In the genomic region with DNA sequence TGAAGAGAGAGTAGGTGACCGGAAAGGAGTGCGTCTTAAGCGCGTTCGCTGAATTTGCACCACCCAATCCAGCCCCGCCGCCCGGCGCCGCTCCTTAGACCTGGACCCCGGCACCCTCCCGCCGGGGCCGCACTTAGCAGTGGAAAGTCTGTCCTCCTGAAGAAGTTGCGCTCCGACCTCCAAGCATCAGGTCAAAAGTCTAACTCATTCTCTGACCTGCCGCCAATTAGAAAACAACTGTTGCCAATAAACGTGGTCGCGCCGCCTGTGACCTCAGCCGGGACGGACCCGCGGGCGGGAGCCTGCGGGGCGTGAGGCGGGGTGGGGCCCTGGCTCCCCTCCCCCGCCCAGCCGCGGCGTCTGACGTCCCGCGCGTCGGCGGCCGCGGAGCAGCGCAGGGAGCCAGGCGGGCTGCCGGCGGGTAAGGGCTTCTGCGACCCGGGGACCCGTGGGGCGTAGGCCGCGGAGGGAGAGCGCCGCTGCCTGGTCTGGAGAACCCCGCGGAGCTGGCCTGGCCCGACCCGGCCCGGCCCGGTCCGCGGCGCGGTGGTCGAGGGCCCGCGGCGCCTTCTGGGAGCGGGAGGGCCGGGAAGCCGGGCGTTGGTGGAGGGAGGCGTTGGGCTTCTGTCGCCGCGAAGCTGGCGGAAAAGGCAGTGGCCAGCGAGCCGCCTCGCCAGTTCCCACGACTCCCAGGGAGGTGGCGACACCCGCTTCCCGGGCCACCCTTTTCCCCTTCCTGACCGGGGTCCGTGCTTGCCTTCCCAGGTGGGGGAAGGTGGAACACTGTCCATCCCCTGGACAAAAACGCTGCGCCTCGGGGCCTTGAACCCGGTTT, we compare ENCODE assay signal across 8 cellular contexts. TPM values are rescaled to one million over a fixed set of nuclear protein-coding genes. Genes with fewer than 3 reads are reported as not detected.
DNase-seq lines count a peak whose midpoint lies in the region; ATAC-seq and TF ChIP-seq lines count a peak whose summit lies in the region.

A gene with protein sequence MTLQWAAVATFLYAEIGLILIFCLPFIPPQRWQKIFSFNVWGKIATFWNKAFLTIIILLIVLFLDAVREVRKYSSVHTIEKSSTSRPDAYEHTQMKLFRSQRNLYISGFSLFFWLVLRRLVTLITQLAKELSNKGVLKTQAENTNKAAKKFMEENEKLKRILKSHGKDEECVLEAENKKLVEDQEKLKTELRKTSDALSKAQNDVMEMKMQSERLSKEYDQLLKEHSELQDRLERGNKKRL (plus strand): TSS at position 366 of the 835 bp plus-strand sequence. CDS start 527 bp downstream, outside the sequence.

- no peaks in the 10 kb centered on the region for H3K36me3 Mint-ChIP-seq in neural crest cell (ENCODE audit: low read depth)

- peak; percentile 88 for ATAC-seq in GM21576 (IDR thresholded peaks at IDR 0.05; ENCODE audit: unreplicated experiment)

- H3K4me1 ChIP-seq in subcutaneous abdominal adipose tissue (ENCODE audit: control insufficient read depth in 5 of 5, insufficient read depth in 5 of 5, low read length in 5 of 5) = peaks cover 3 to 27% (median 24%) of the 10 kb centered on the region in 5 donors

- no peaks in the 10 kb centered on the region for H3K9me3 Mint-ChIP-seq in neural crest cell

- no peaks in the 10 kb centered on the region for H3K9me3 ChIP-seq in subcutaneous abdominal adipose tissue (ENCODE audit: control insufficient read depth in 5 of 5, low read length in 5 of 5)

- no peak for TF ChIP-seq CTCF in foreskin fibroblast (IDR thresholded peaks at IDR 0.05; ENCODE audit: low read depth, low read length)
- TF ChIP-seq CTCF in neural crest cell (conservative IDR thresholded peaks at IDR 0.05) = peak; percentile 46

- no peaks in the 10 kb centered on the region for H3K27me3 ChIP-seq in subcutaneous abdominal adipose tissue (ENCODE audit: control insufficient read depth in 5 of 5, insufficient read depth in 4 of 5, low read length in 5 of 5)

- H3K9ac ChIP-seq in subcutaneous abdominal adipose tissue (ENCODE audit: low read length in 5 of 5) = peak within 1 kb of the TSS; percentile 91 to 97 (median 92)

- H3K4me1 Mint-ChIP-seq in neural crest cell = peaks cover 19% of the 10 kb centered on the region

- H3K27ac Mint-ChIP-seq in neural crest cell (ENCODE audit: unreplicated experiment) = peak within 1 kb of the TSS; percentile 97

- peak within 1 kb of the TSS; percentile 92 for H3K27ac ChIP-seq in subcutaneous abdominal adipose tissue (ENCODE audit: low read depth, low read length)

- peaks cover 4 to 12% (median 7%) of the 10 kb centered on the region in 5 donors for H3K36me3 ChIP-seq in subcutaneous abdominal adipose tissue (ENCODE audit: control insufficient read depth in 5 of 5, insufficient read depth in 5 of 5, low read length in 5 of 5)

- DNase-seq in EH (ENCODE audit: low read depth) = peak; percentile 79
- DNase-seq in Jurkat, Clone E6-1 (ENCODE audit: low read depth, low spot score) = peak; percentile 39
- peak; percentile 64 to 73 for DNase-seq in SHP77 (lab: John Stamatoyannopoulos, UW)
- DNase-seq in activated gamma-delta T cell treated with Interleukin-2 at 50 U/mL for 16 hours = peak; percentile 46
- DNase-seq in foreskin fibroblast = peak; percentile 64 to 86
- DNase-seq in neural crest cell (ENCODE audit: low read depth, low spot score) = peak; percentile 71

- no peaks in the 10 kb centered on the region for H3K27me3 Mint-ChIP-seq in neural crest cell (ENCODE audit: low read depth)

- H3K4me3 ChIP-seq in Jurkat, Clone E6-1 (ENCODE audit: low read length) = peak within 1 kb of the TSS; percentile 80
- H3K4me3 ChIP-seq in foreskin fibroblast (ENCODE audit: low read depth in 1 of 2, low read length in 2 of 2) = peak within 1 kb of the TSS; percentile 90 to 93
- peak within 1 kb of the TSS; percentile 88 to 94 (median 89) for H3K4me3 ChIP-seq in subcutaneous abdominal adipose tissue (ENCODE audit: low read depth in 1 of 5, low read length in 5 of 5)

- peak within 1 kb of the TSS; percentile 96 for H3K4me3 Mint-ChIP-seq in neural crest cell

RNA-seq across cellular contexts. Expression of the gene that starts here (rescaled TPM):
- 38.9 TPM for polyA plus RNA-seq in Jurkat, Clone E6-1 (2012; ENCODE audit: insufficient read depth, insufficient read length)
- 32.5 and 34.2 TPM in 2 replicates for total RNA-seq in neural crest cell

Comparison
In these comparisons a context has a peak if more than half of its experiments do, and no peak if none do; other contexts are left out.
1. Peak in every context shown above with its lines: DNase-seq, ATAC-seq, H3K4me3 ChIP-seq and H3K27ac ChIP-seq.